ENCODE assay signal across 8 cellular contexts in genomic region chr2:112481528-112482228, GRCh38. TPM values are rescaled to one million over a fixed set of nuclear protein-coding genes. Genes with fewer than 3 reads are reported as not detected.
DNase-seq lines count a peak whose midpoint lies in the region; ATAC-seq and TF ChIP-seq lines count a peak whose summit lies in the region.

Gene TTL (plus strand): TSS chr2:112482156. CDS start chr2:112482345, 189 bp downstream.

- no peak for TF ChIP-seq CTCF in endothelial cell (IDR thresholded peaks at IDR 0.05; ENCODE audit: unreplicated experiment)

- peaks cover 31% of the 10 kb centered on the region for H3K4me1 Mint-ChIP-seq in endothelial cell (ENCODE audit: unreplicated experiment)

- no peaks in the 10 kb centered on the region for H3K9me3 Mint-ChIP-seq in endothelial cell (ENCODE audit: unreplicated experiment)

- DNase-seq in C1 segment of cervical spinal cord (lab: John Stamatoyannopoulos, UW) (peak in 13 of 14 donors; percentile 37 to 88 (median 74)), GM19238 (ENCODE audit: insufficient read length, low spot score) (peak; percentile 82), NOMO-1 treated with dmso at 0.1 percent for 144 hours (lab: John Stamatoyannopoulos, UW; ENCODE audit: unreplicated experiment) (peak; percentile 58), endothelial cell (ENCODE audit: low spot score) (peak; percentile 59), midbrain (lab: John Stamatoyannopoulos, UW) (peak; percentile 73)
- DNase-seq in activated CD8-positive, alpha-beta memory T cell treated with anti-CD3 and anti-CD28 coated beads, Interleukin-2, amount 50 U/mL, for 48 hours = peak; percentile 87
- DNase-seq in stimulated activated CD8-positive, alpha-beta memory T cell treated with anti-CD3 and anti-CD28 coated beads, Interleukin-15, amount 100 ng/mL, for 48 hours (ENCODE audit: low read depth in 2 of 2) = peak; percentile 63 to 68

- ATAC-seq in HG03439 (IDR thresholded peaks at IDR 0.05; ENCODE audit: unreplicated experiment) = peak; percentile 64

- H3K27ac Mint-ChIP-seq in endothelial cell (ENCODE audit: unreplicated experiment) = peak within 1 kb of the TSS; percentile 87

- peaks cover 16% of the 10 kb centered on the region for H3K36me3 Mint-ChIP-seq in endothelial cell (ENCODE audit: low read depth, unreplicated experiment)

- H3K4me3 Mint-ChIP-seq in endothelial cell (ENCODE audit: unreplicated experiment) = peak within 1 kb of the TSS; percentile 99

- peaks cover 4% of the 10 kb centered on the region for H3K27me3 Mint-ChIP-seq in endothelial cell (ENCODE audit: unreplicated experiment)

RNA-seq across cellular contexts. Expression of gene TTL, which starts in this region (rescaled TPM):
- 89.9 TPM for total RNA-seq in endothelial cell (ENCODE audit: unreplicated experiment)

Comparison
In these comparisons a context has a peak if more than half of its experiments do, and no peak if none do; other contexts are left out.
1. Peak in every context shown above with its lines: DNase-seq and ATAC-seq.